ENCODE assay signal across 9 cellular contexts in genomic region chr1:229229721-229230135, GRCh38. TPM values are rescaled to one million over a fixed set of nuclear protein-coding genes. Genes with fewer than 3 reads are reported as not detected.
A peak's percentile ranks its signal among the peaks of the same experiment; 100 is the strongest.
DNase-seq lines count a peak whose midpoint lies in the region; ATAC-seq and TF ChIP-seq lines count a peak whose summit lies in the region.
"Had no signal": no experiment of that assay in that cellular context is flagged by ENCODE, and none has a peak within 500 bp of the region (broad histone marks: within the 10 kb centered on the region; RNA-seq: fewer than 3 reads in every experiment).

No MANE protein-coding gene starts in this region.

- H3K36me3 ChIP-seq in IMR-90 (ENCODE audit: control insufficient read depth, insufficient read depth, low read length), result no peaks in the 10 kb centered on the region
- H3K36me3 ChIP-seq in lung (ENCODE audit: control insufficient read depth in 2 of 2, insufficient read depth in 2 of 2, low read length in 2 of 2), result no peaks in the 10 kb centered on the region
- H3K36me3 ChIP-seq in testis (ENCODE audit: low read depth, missing control alignments), result no peaks in the 10 kb centered on the region

- no peak overlapping the region for H2AK5ac ChIP-seq in IMR-90 (ENCODE audit: low read depth, low read length)

- no peak overlapping the region for H4K91ac ChIP-seq in IMR-90 (ENCODE audit: insufficient read depth, low read depth, low read length)

- H3K4me3 ChIP-seq in IMR-90 (ENCODE audit: insufficient read depth, low read depth, low read length) (no peak overlapping the region), lung (no peak overlapping the region), testis (no peak overlapping the region)

- no peaks in the 10 kb centered on the region for H3K79me1 ChIP-seq in IMR-90 (ENCODE audit: low read depth in 1 of 2, low read length in 2 of 2)

- ATAC-seq in IMR-90 (ENCODE audit: low read depth), result peak; percentile 25; the same call in 1 of the 2 replicates
- ATAC-seq in lung (ENCODE audit: insufficient read depth, low FRiP score), result peak; percentile 42

- no peak overlapping the region for H4K5ac ChIP-seq in IMR-90 (ENCODE audit: low read depth, low read length)

- POLR2A ChIA-PET in IMR-90 (lab: Charles Lee; ENCODE audit: unreplicated experiment), result no interaction called here

- intact Hi-C loops in IMR-90 (cut with micrococcal nuclease) (loop anchor here (5.0 to 10.0 kb wide), 4 partner anchors 112 to 395 kb away; no protein-coding TSS in a partner anchor), testis (cut with DNase I; ENCODE audit: low total_unique reads) (loop anchor here (10.0 kb wide), 1 partner anchor 495 kb away; the partner anchor contains the start of gene RHOU)

- no TSS peak for BruUV-seq in IMR-90 (replicated peaks; lab: Mats Ljungman, UMichigan)

- H3K14ac ChIP-seq in IMR-90 (replicated peaks; ENCODE audit: low read depth, low read length), result no peak overlapping the region

- no peak overlapping the region for H3K4ac ChIP-seq in IMR-90 (ENCODE audit: low read depth, low read length)

- H3K18ac ChIP-seq in IMR-90 (ENCODE audit: low read depth, low read length), result no peak overlapping the region

- no peak overlapping the region for H2AK9ac ChIP-seq in IMR-90 (replicated peaks; ENCODE audit: low read depth, low read length, poor library complexity)

- in situ Hi-C loops in IMR-90 (cut with MboI; ENCODE audit: low sequenced_read_pairs), result loop anchor here (10.0 kb wide), 1 partner anchor 495 kb away; the partner anchor contains the start of gene RHOU

- TF ChIP-seq POLR2A in IMR-90 (IDR thresholded peaks at IDR 0.05; ENCODE audit: low read depth, low read length) (no peak), testis (IDR thresholded peaks at IDR 0.05) (no peak)

- H3K4me2 ChIP-seq in IMR-90 (ENCODE audit: low read depth, low read length), result no peak overlapping the region; the same call in 1 of the 2 replicates

- no peak overlapping the region for H2BK20ac ChIP-seq in IMR-90 (ENCODE audit: low read depth, low read length)

- CTCF ChIA-PET in IMR-90 (lab: Yijun Ruan, JAX), result interaction anchor here (0.8 to 0.9 kb wide), 2 partner anchors 25 to 495 kb away, joined by 3 read pairs; no protein-coding TSS in a partner anchor

- DNase-seq in IMR-90 (no peak), lung (ENCODE audit: low spot score) (peak; percentile 65), testis (peak; percentile 91), HUDEP-2 (lab: John Stamatoyannopoulos, UW; ENCODE audit: unreplicated experiment in 76 of 76) (no peak), dedifferentiated amniotic fluid mesenchymal stem cell (ENCODE audit: extremely low spot score) (no peak), NCI-H1417 treated with DMSO at 0.1 percent for 48 hours (lab: John Stamatoyannopoulos, UW) (no peak), DMS114 treated with DMSO at 0.1 percent for 48 hours (lab: John Stamatoyannopoulos, UW; ENCODE audit: unreplicated experiment) (no peak)
- DNase-seq: activated naive CD4-positive, alpha-beta T cell had no signal

- TF ChIP-seq CTCF in IMR-90 (conservative IDR thresholded peaks at IDR 0.05; ENCODE audit: low read depth, low read length) (no peak), lung (IDR thresholded peaks at IDR 0.05; ENCODE audit: control extremely low read depth, extremely low read depth) (no peak), testis (IDR thresholded peaks at IDR 0.05) (peak in 1 of 3 experiments; percentile 9)

- H3K9me3 ChIP-seq in IMR-90 (ENCODE audit: control insufficient read depth, insufficient read depth, low read length) (no peaks in the 10 kb centered on the region), lung (ENCODE audit: control insufficient read depth in 2 of 2, insufficient read depth in 1 of 2, low read length in 1 of 2) (no peaks in the 10 kb centered on the region), testis (no peaks in the 10 kb centered on the region)

- no peak overlapping the region for H3K56ac ChIP-seq in IMR-90 (ENCODE audit: extremely low read depth, insufficient read depth, low read length)

- no peak for TF ChIP-seq RAD21 in IMR-90 (IDR thresholded peaks at IDR 0.05; ENCODE audit: low read length)

- H3K9ac ChIP-seq in IMR-90 (ENCODE audit: low read depth, low read length), result no peak overlapping the region

- 0% methylated on average over 1 of the region's 4 CpGs; no CpG with 5 or more reads in 1 of the 2 experiments for WGBS in IMR-90 (ENCODE audit: extremely low coverage in 2 of 2, insufficient read length in 1 of 2), 2 experiments
- whole genome bisulfite sequencing in lung, 2 donors, result 14 to 22% methylated on average over 4 of the region's 4 CpGs
- 27 to 50% methylated on average over 4 of the region's 4 CpGs for WGBS in testis, 2 donors

- no peak overlapping the region for H2BK15ac ChIP-seq in IMR-90 (ENCODE audit: low read depth, low read length)

- H3K27me3 ChIP-seq in IMR-90 (ENCODE audit: control insufficient read depth, insufficient read depth, low read length) (peaks cover 31% of the 10 kb centered on the region), lung (ENCODE audit: control insufficient read depth, insufficient read depth) (no peaks in the 10 kb centered on the region), testis (no peaks in the 10 kb centered on the region)

- H3K23ac ChIP-seq in IMR-90 (ENCODE audit: low read depth, low read length), result no peak overlapping the region

- no peak overlapping the region for H4K8ac ChIP-seq in IMR-90 (ENCODE audit: low read depth in 2 of 2, low read length in 2 of 2)

- dilution Hi-C loops in IMR-90 (cut with HindIII; ENCODE audit: low sequenced_read_pairs, unreplicated experiment), result no loop called here

- H3K9me1 ChIP-seq in IMR-90 (ENCODE audit: insufficient read depth, low read length), result no peaks in the 10 kb centered on the region

- H2AFZ ChIP-seq in IMR-90 (replicated peaks; ENCODE audit: low read length, poor library complexity), result no peak overlapping the region

- no peak overlapping the region for H3K27ac ChIP-seq in IMR-90 (ENCODE audit: insufficient read depth, low read length)
- H3K27ac ChIP-seq in cingulate gyrus (ENCODE audit: low read depth, low read length), result peak overlapping the region; percentile 98
- peak overlapping the region; percentile 51 to 61 for H3K27ac ChIP-seq in lung (ENCODE audit: low read depth in 1 of 2, low read length in 1 of 2)
- H3K27ac ChIP-seq in testis, result peak overlapping the region; percentile 29 to 53

- no peak overlapping the region for H2BK120ac ChIP-seq in IMR-90 (ENCODE audit: low read depth, low read length)

- no peak overlapping the region for H2BK5ac ChIP-seq in IMR-90 (ENCODE audit: low read depth, low read length, poor library complexity, severe bottlenecking)

- H3K4me1 ChIP-seq in IMR-90 (ENCODE audit: control insufficient read depth, insufficient read depth, low read length), result peaks cover 5% of the 10 kb centered on the region; the same call in 1 of the 2 replicates
- H3K4me1 ChIP-seq in lung (ENCODE audit: control insufficient read depth in 2 of 2, insufficient read depth in 2 of 2, low read length in 2 of 2), result peaks cover 2 to 9% of the 10 kb centered on the region in 2 donors
- peaks cover 20% of the 10 kb centered on the region for H3K4me1 ChIP-seq in testis

- H4K20me1 ChIP-seq in IMR-90 (ENCODE audit: insufficient read depth, low read length), result no peaks in the 10 kb centered on the region

TF ChIP-seq in IMR-90, 13 proteins besides CTCF, POLR2A, EP300 and RAD21:
- TF ChIP-seq CEBPB (IDR thresholded peaks at IDR 0.05; ENCODE audit: low read depth, low read length), result no peak
- no peak for TF ChIP-seq MAZ (IDR thresholded peaks at IDR 0.05; ENCODE audit: borderline replicate concordance, low read depth, low read length)
- no peak for TF ChIP-seq MAFK (IDR thresholded peaks at IDR 0.05; ENCODE audit: low read depth, low read length)
- no peak for TF ChIP-seq SMC3 (IDR thresholded peaks at IDR 0.05; ENCODE audit: low read depth, low read length)
- TF ChIP-seq NFE2L2 (IDR thresholded peaks at IDR 0.05; ENCODE audit: low read depth, low read length), result no peak
- TF ChIP-seq ELK1 (IDR thresholded peaks at IDR 0.05; ENCODE audit: borderline replicate concordance, low read depth, low read length), result no peak
- no peak for TF ChIP-seq RFX5 (IDR thresholded peaks at IDR 0.05; ENCODE audit: low read depth, low read length)

RNA-seq across cellular contexts. Expression of gene RAB4A, which starts 41.2 kb away (rescaled TPM):
- 26.2 and 33.3 TPM in 2 replicates for total RNA-seq in IMR-90 (2012; rRNA removed)
- polyA plus RNA-seq in IMR-90 (2012; rRNA removed), result 23.9 and 25.6 TPM in 2 replicates
- polyA plus RNA-seq in IMR-90 (2012; cell fraction: cytosol; rRNA removed), result 24.6 and 26.8 TPM in 2 replicates
- 9.4 and 14.7 TPM in 2 replicates for polyA plus RNA-seq in IMR-90 (2012; cell fraction: nucleus; rRNA removed; ENCODE audit: low replicate concordance)
- total RNA-seq in lung, result 10 to 100 TPM; 32.3 to 54.4 TPM
- 10 to 100 TPM; 20.2 to 20.7 TPM for polyA plus RNA-seq in lung
- total RNA-seq in testis, result 10 to 100 TPM; 27.2 to 30.2 TPM
- 55.1 TPM for polyA plus RNA-seq in testis (ENCODE audit: insufficient read depth, low read depth, low replicate concordance)

Comparison
In these comparisons a context has a peak if more than half of its experiments do, and no peak if none do; other contexts are left out.
1. DNase-seq: peak in lung (single experiment) and testis (single experiment); none in IMR-90 (single experiment), HUDEP-2 (0 of 76), dedifferentiated amniotic fluid mesenchymal stem cell (single experiment), NCI-H1417 treated with DMSO at 0.1 percent for 48 hours (single experiment) and DMS114 treated with DMSO at 0.1 percent for 48 hours (single experiment).